8 cellular contexts compared by ENCODE assay signal in the genomic region with DNA sequence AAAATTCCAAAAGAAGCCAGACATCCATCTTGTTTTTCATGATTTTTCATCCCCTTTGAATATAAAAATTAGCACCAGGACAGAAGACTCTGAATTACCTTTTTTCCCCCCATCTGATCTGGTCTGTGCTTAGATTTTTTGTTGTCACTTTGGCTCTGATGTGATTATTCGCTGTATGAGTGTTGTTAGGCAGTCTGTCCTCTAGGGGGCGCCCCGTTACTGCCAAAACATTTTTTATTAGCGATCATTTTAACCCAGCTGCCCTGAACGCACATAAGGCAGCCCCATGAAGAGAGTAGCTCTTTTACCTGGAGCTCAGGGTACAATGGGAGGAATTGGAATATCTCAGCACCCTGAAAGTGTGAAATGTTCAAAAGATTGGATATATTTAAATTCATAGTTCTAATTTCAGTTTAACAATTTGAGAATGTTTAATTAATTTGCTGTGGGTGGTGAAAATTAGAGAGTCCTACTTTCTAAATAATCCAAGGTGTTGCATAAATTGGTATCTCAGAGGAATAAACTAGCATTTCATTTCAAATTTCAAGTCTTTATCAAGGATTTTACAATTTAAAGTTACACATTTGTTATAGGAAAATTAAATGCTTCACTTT.
DNase-seq lines count a peak whose midpoint lies in the region; ATAC-seq, FAIRE-seq and TF ChIP-seq lines count a peak whose summit lies in the region.

No MANE protein-coding gene starts in this region.

- no peaks in the 10 kb centered on the region for H3K27me3 ChIP-seq in CD8-positive, alpha-beta T cell (ENCODE audit: insufficient read depth, low read length)

- H3K9me3 Mint-ChIP-seq in CD8-positive, alpha-beta T cell: no peaks in the 10 kb centered on the region

- H3K36me3 ChIP-seq in CD8-positive, alpha-beta T cell (ENCODE audit: insufficient read depth, low read length): peaks cover 35% of the 10 kb centered on the region

- DNase-seq in CD8-positive, alpha-beta T cell: peak; percentile 75 to 93 (median 84)
- DNase-seq in HUDEP-2 (lab: John Stamatoyannopoulos, UW; ENCODE audit: unreplicated experiment in 76 of 76): peak in 73 of 76 experiments; percentile 13 to 86 (median 64)
- peak; percentile 78 for DNase-seq in NOMO-1 treated with DMSO at 0.1 percent for 48 hours (lab: John Stamatoyannopoulos, UW; ENCODE audit: unreplicated experiment)
- peak; percentile 51 to 72 (median 70) for DNase-seq in activated CD8-positive, alpha-beta memory T cell treated with anti-CD3 and anti-CD28 coated beads for 48 hours (ENCODE audit: low read depth in 2 of 3, low spot score in 2 of 3)
- peak; percentile 76 for DNase-seq in midbrain (lab: John Stamatoyannopoulos, UW)
- DNase-seq in stimulated activated CD8-positive, alpha-beta memory T cell treated with anti-CD3 and anti-CD28 coated beads, Interleukin-4, amount 100 ng/mL, for 1 hour (ENCODE audit: low read depth in 2 of 2, low spot score in 1 of 2): peak; percentile 65 to 75

- H3K36me3 Mint-ChIP-seq in CD8-positive, alpha-beta T cell: peaks cover 80% of the 10 kb centered on the region

- peak; percentile 86 for FAIRE-seq in endometrium (lab: Jason Lieb, UNC)

- no peaks in the 10 kb centered on the region for H3K4me1 ChIP-seq in CD8-positive, alpha-beta T cell (ENCODE audit: insufficient read depth, low read length)

- peaks cover 2% of the 10 kb centered on the region for H3K4me1 Mint-ChIP-seq in CD8-positive, alpha-beta T cell (ENCODE audit: low read depth)

- no peak overlapping the region for H3K4me3 Mint-ChIP-seq in CD8-positive, alpha-beta T cell

- H3K9me3 ChIP-seq in CD8-positive, alpha-beta T cell (ENCODE audit: low read length): no peaks in the 10 kb centered on the region

- peak; percentile 99 for ATAC-seq in CD8-positive, alpha-beta T cell
- no peak for ATAC-seq in GM21723 (IDR thresholded peaks at IDR 0.05; ENCODE audit: unreplicated experiment)

- H3K27ac ChIP-seq in CD8-positive, alpha-beta T cell (ENCODE audit: low read depth, low read length): no peak overlapping the region

- POLR2A ChIA-PET in CD8-positive, alpha-beta T cell (lab: Charles Lee): interaction anchor here (0.7 to 2.8 kb wide), 9 partner anchors 26 to 753 kb away, joined by 3 to 14 read pairs (median 5); partner anchors contain the start of genes BICRAL and RPL7L1

- CTCF ChIA-PET in CD8-positive, alpha-beta T cell (lab: Charles Lee): interaction anchor here (0.6 to 8.2 kb wide), 51 partner anchors 9 to 591 kb away, joined by 3 to 109 read pairs (median 4); partner anchors contain the start of gene RPL7L1

- intact Hi-C loops in CD8-positive, alpha-beta T cell (cut with DNase I, micrococcal nuclease): loop anchor here (1.0 to 5.0 kb wide), 5 partner anchors 65 to 481 kb away; no protein-coding TSS in a partner anchor

- no peaks in the 10 kb centered on the region for H3K27me3 Mint-ChIP-seq in CD8-positive, alpha-beta T cell (ENCODE audit: low read depth)

- no peak overlapping the region for H3K4me3 ChIP-seq in CD8-positive, alpha-beta T cell (ENCODE audit: low read depth, low read length)

- peak; percentile 90 for TF ChIP-seq CTCF in CD8-positive, alpha-beta T cell (IDR thresholded peaks at IDR 0.05)

- H3K27ac Mint-ChIP-seq in CD8-positive, alpha-beta T cell: peak overlapping the region; percentile 2
